8 cellular contexts compared by ENCODE assay signal in genomic region chr20:38805958-38806854, GRCh38. TPM values are rescaled to one million over a fixed set of nuclear protein-coding genes. Genes with fewer than 3 reads are reported as not detected.
DNase-seq lines count a peak whose midpoint lies in the region; ATAC-seq and TF ChIP-seq lines count a peak whose summit lies in the region.

No MANE protein-coding gene starts in this region.

- peaks cover 13% of the 10 kb centered on the region for H3K36me3 ChIP-seq in CD4-positive, CD25-positive, alpha-beta regulatory T cell (ENCODE audit: control insufficient read depth, insufficient read depth, low read length)
- H3K36me3 ChIP-seq in KMS-11 (ENCODE audit: insufficient read depth) (no peaks in the 10 kb centered on the region), vagina (no peaks in the 10 kb centered on the region)

- peaks cover 18% of the 10 kb centered on the region for H3K36me3 Mint-ChIP-seq in CD4-positive, CD25-positive, alpha-beta regulatory T cell

- peak overlapping the region; percentile 97 to 99 (median 98) for H3K27ac Mint-ChIP-seq in CD4-positive, CD25-positive, alpha-beta regulatory T cell

- TF ChIP-seq CTCF in KMS-11 (conservative IDR thresholded peaks at IDR 0.05; ENCODE audit: low read depth, low read length) (no peak), fibroblast of pulmonary artery (IDR thresholded peaks at IDR 0.05; ENCODE audit: low read length, missing control alignments) (no peak), omental fat pad (IDR thresholded peaks at IDR 0.05) (no peak), vagina (IDR thresholded peaks at IDR 0.05) (no peak)

- peaks cover 27 to 62% (median 51%) of the 10 kb centered on the region in 4 donors for H3K4me1 Mint-ChIP-seq in CD4-positive, CD25-positive, alpha-beta regulatory T cell

- peak overlapping the region; percentile 41; the same call in 1 of the 2 replicates for H3K9ac ChIP-seq in KMS-11

- no peaks in the 10 kb centered on the region for H3K9me3 ChIP-seq in CD4-positive, CD25-positive, alpha-beta regulatory T cell (ENCODE audit: control insufficient read depth in 2 of 2, low read length in 2 of 2)
- H3K9me3 ChIP-seq in vagina, result no peaks in the 10 kb centered on the region

- peak overlapping the region; percentile 99 for H2AFZ ChIP-seq in KMS-11 (ENCODE audit: low read depth)

- intact Hi-C loops in vagina (cut with DNase I), result no loop called here

- H3K4me2 ChIP-seq in KMS-11, result peak overlapping the region; percentile 97

- peak overlapping the region; percentile 99 for H3K27ac ChIP-seq in CD4-positive, CD25-positive, alpha-beta regulatory T cell (ENCODE audit: insufficient read depth, low read length, poor library complexity, severe bottlenecking)
- no peak overlapping the region for H3K27ac ChIP-seq in KMS-11
- H3K27ac ChIP-seq in vagina, result peak overlapping the region; percentile 54

- H3K9me3 Mint-ChIP-seq in CD4-positive, CD25-positive, alpha-beta regulatory T cell, result no peaks in the 10 kb centered on the region

- peak; percentile 29 to 58 (median 52) for DNase-seq in CD4-positive, CD25-positive, alpha-beta regulatory T cell
- peak; percentile 45 for DNase-seq in activated T-cell treated with anti-CD3 and anti-CD28 coated beads for 48 hours (ENCODE audit: low read depth)
- DNase-seq in fibroblast of pulmonary artery (ENCODE audit: low read depth), result no peak
- DNase-seq in omental fat pad (ENCODE audit: low spot score), result no peak
- no peak for DNase-seq in vagina (ENCODE audit: extremely low spot score in 2 of 2)

- no peak for ATAC-seq in CD4-positive, CD25-positive, alpha-beta regulatory T cell (ENCODE audit: low read depth in 2 of 2)
- ATAC-seq in omental fat pad (ENCODE audit: low FRiP score) (peak; percentile 37), HG03025 (IDR thresholded peaks at IDR 0.05; ENCODE audit: low FRiP score, unreplicated experiment) (no peak), HG02840 (IDR thresholded peaks at IDR 0.05; ENCODE audit: low FRiP score, unreplicated experiment) (no peak)

- peak overlapping the region; percentile 71 for H3K4me3 ChIP-seq in CD4-positive, CD25-positive, alpha-beta regulatory T cell (ENCODE audit: low read depth, low read length)
- H3K4me3 ChIP-seq in KMS-11 (IDR thresholded peaks at IDR 0.05; ENCODE audit: insufficient read depth, low read depth, low read length), result no peak overlapping the region
- peak overlapping the region; percentile 58 for H3K4me3 ChIP-seq in fibroblast of pulmonary artery (replicated peaks; ENCODE audit: low read depth, low read length)
- H3K4me3 ChIP-seq in vagina, result peak overlapping the region; percentile 51 to 55

- H4K20me1 ChIP-seq in KMS-11 (ENCODE audit: insufficient read depth), result no peaks in the 10 kb centered on the region

- peaks cover 67% of the 10 kb centered on the region for H3K4me1 ChIP-seq in CD4-positive, CD25-positive, alpha-beta regulatory T cell (ENCODE audit: control insufficient read depth, insufficient read depth, low read length, poor library complexity, severe bottlenecking)
- H3K4me1 ChIP-seq in KMS-11 (ENCODE audit: low read depth, poor library complexity, severe bottlenecking) (peaks cover 4% of the 10 kb centered on the region), vagina (peaks cover 34% of the 10 kb centered on the region)

- peaks cover 7% of the 10 kb centered on the region for H3K27me3 Mint-ChIP-seq in CD4-positive, CD25-positive, alpha-beta regulatory T cell

- no peak for TF ChIP-seq POLR2A in vagina (IDR thresholded peaks at IDR 0.05)

- H3K79me2 ChIP-seq in KMS-11 (ENCODE audit: insufficient read depth, low read depth), result no peaks in the 10 kb centered on the region

- no peaks in the 10 kb centered on the region for H3K27me3 ChIP-seq in CD4-positive, CD25-positive, alpha-beta regulatory T cell (ENCODE audit: control insufficient read depth, insufficient read depth, low read length)
- H3K27me3 ChIP-seq in KMS-11 (ENCODE audit: insufficient read depth, low read depth), result no peaks in the 10 kb centered on the region
- H3K27me3 ChIP-seq in vagina, result peaks cover 3% of the 10 kb centered on the region

- H3K4me3 Mint-ChIP-seq in CD4-positive, CD25-positive, alpha-beta regulatory T cell, result peak overlapping the region; percentile 91 to 98 (median 94)

RNA-seq across cellular contexts. Expression of gene PPP1R16B, which starts 0.7 kb away (rescaled TPM):
- 84.1 TPM for total RNA-seq in CD4-positive, CD25-positive, alpha-beta regulatory T cell
- polyA plus RNA-seq in CD4-positive, CD25-positive, alpha-beta regulatory T cell, result 10 to 100 TPM; 16.5 to 26.8 (median 25.0) TPM
- total RNA-seq in omental fat pad (10 to 100 TPM in 3 of 4 donors, 1 to 10 TPM in 1; 7.1 to 48.4 (median 21.6) TPM), vagina (6.4 TPM)

RNA-seq across cellular contexts. Expression of gene ACTR5, which starts 57.9 kb away (rescaled TPM):
- 14.5 TPM for total RNA-seq in CD4-positive, CD25-positive, alpha-beta regulatory T cell
- polyA plus RNA-seq in CD4-positive, CD25-positive, alpha-beta regulatory T cell, result 10 to 100 TPM in 2 of 4 donors, 1 to 10 TPM in 2; 6.1 to 12.2 (median 10.3) TPM
- total RNA-seq in omental fat pad (10 to 100 TPM in 1 of 4 donors, 1 to 10 TPM in 3; 7.1 to 11.9 (median 7.7) TPM), vagina (18.4 TPM)

Comparison
In these comparisons a context has a peak if more than half of its experiments do, and no peak if none do; other contexts are left out.
1. DNase-seq: peak in CD4-positive, CD25-positive, alpha-beta regulatory T cell (3 of 3) and activated T-cell treated with anti-CD3 and anti-CD28 coated beads for 48 hours (single experiment); none in fibroblast of pulmonary artery (single experiment), omental fat pad (single experiment) and vagina (0 of 2).